Comparison of ENCODE assay signal across 14 cellular contexts in the genomic region with DNA sequence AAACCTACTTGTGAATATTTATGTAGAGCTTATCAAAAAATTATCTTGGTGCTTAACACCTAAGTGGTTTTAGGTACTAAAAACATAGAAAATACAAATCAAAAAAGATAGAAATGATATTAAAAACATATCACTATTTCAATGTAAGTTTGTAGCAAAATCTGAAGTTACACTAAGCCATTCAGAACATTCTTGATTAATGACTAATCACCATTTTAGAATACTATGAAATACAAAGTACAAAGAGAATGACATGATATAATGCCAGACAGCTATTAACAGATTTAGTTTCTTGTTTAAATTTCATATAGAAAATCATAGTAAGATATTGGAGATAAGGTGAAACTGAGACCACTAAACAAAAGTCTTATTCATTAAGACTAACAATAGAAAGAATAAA.
DNase-seq lines count a peak whose midpoint lies in the region; ATAC-seq, FAIRE-seq and TF ChIP-seq lines count a peak whose summit lies in the region.
"Had no signal": no experiment of that assay in that cellular context is flagged by ENCODE, and none has a peak within 500 bp of the region (broad histone marks: within the 10 kb centered on the region; RNA-seq: fewer than 3 reads in every experiment).

No MANE protein-coding gene starts in this region.

- H3K27me3 ChIP-seq in small intestine (ENCODE audit: control insufficient read depth in 2 of 2, insufficient read depth in 2 of 2, low read length in 2 of 2): no peaks in the 10 kb centered on the region
- H3K27me3 ChIP-seq: SJSA1 had no signal

- ATAC-seq in GM19023 (IDR thresholded peaks at IDR 0.05; ENCODE audit: unreplicated experiment) (no peak), left ventricle myocardium superior (no peak)
- ATAC-seq: CD8-positive, alpha-beta T cell; HCT116 had no signal

- no peaks in the 10 kb centered on the region for H3K36me3 ChIP-seq in small intestine (ENCODE audit: control insufficient read depth in 2 of 2, insufficient read depth in 2 of 2, low read length in 2 of 2)
- H3K36me3 ChIP-seq: SJSA1 had no signal

- no peaks in the 10 kb centered on the region for H3K4me1 ChIP-seq in small intestine (ENCODE audit: control insufficient read depth in 2 of 2, insufficient read depth in 1 of 2, low read depth in 1 of 2, low read length in 1 of 2)
- H3K4me1 ChIP-seq: SJSA1 had no signal

- no peak overlapping the region for H3K4me3 ChIP-seq in astrocyte of the spinal cord (ENCODE audit: low read depth, low read length)
- H3K4me3 ChIP-seq in fibroblast of mammary gland (ENCODE audit: control insufficient read depth, low read depth, low read length): no peak overlapping the region
- H3K4me3 ChIP-seq in small intestine (ENCODE audit: low read depth in 1 of 2, low read length in 2 of 2): no peak overlapping the region
- H3K4me3 ChIP-seq: SJSA1 had no signal

- no peak for TF ChIP-seq CTCF in astrocyte of the spinal cord (IDR thresholded peaks at IDR 0.05; ENCODE audit: low read depth, low read length)
- TF ChIP-seq CTCF in fibroblast of mammary gland (conservative IDR thresholded peaks at IDR 0.05; ENCODE audit: control insufficient read depth, insufficient read depth, low read depth, low read length): no peak

- no peak overlapping the region for H3K27ac ChIP-seq in small intestine (ENCODE audit: low read depth in 1 of 2, low read length in 1 of 2)
- H3K27ac ChIP-seq: SJSA1 had no signal

- DNase-seq in astrocyte of the spinal cord (ENCODE audit: low read depth, low spot score) (peak; percentile 14), fibroblast of mammary gland (ENCODE audit: low read depth) (peak; percentile 33), small intestine (no peak), left ventricle myocardium superior (no peak), NCI-H1930 (lab: John Stamatoyannopoulos, UW) (no peak)
- DNase-seq: CD8-positive, alpha-beta T cell; NCI-H2107; NCI-H345; NCI-H69; NK-92 treated with Interleukin-12 subunit alpha and Interleukin-12 subunit beta, amount 100 ng/mL, for 24 hours had no signal

- intact Hi-C loops in left ventricle myocardium superior (cut with micrococcal nuclease): no loop called here

- FAIRE-seq in G401.6 (lab: Jason Lieb, UNC): peak; percentile 34
- peak; percentile 39 for FAIRE-seq in small intestine (lab: Jason Lieb, UNC)

- in situ Hi-C loops in astrocyte of the spinal cord (cut with HindIII; ENCODE audit: low sequenced_read_pairs): no loop called here

- H3K9me3 ChIP-seq in small intestine (ENCODE audit: control insufficient read depth, low read depth): no peaks in the 10 kb centered on the region
- H3K9me3 ChIP-seq: SJSA1 had no signal

Comparison
In these comparisons a context has a peak if more than half of its experiments do, and no peak if none do; other contexts are left out.
1. DNase-seq: peak in astrocyte of the spinal cord (single experiment) and fibroblast of mammary gland (single experiment); none in small intestine (single experiment), left ventricle myocardium superior (single experiment) and NCI-H1930 (0 of 2).